15 cellular contexts compared by ENCODE assay signal in the genomic region with DNA sequence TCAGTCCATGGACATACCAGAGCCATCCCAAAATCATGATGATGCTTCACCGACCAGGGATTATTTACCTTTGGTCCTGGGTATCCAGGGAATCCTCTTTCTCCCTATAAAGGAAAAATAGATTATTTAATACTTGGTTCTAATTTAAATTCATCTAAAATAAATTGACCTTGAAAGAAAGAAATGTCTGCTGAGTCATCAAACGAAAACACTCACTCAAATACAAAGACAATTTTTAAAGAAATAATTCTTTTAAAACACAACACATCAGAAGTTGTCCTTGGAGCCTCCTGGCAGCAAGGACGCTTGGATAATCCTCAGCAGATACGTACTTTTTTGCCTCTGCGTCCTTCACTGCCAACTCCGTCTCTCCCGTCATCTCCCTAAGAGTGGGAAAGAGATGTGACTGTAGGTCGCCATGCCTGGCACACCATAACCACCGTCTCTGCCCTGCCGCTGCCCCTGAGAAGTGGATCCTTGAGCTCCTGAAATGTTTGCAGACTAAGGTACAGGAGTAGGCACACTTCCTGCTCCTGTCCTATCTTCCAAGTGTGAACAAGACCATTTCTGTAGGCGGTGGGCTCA.
"Had no signal": no experiment of that assay in that cellular context is flagged by ENCODE, and none has a peak within 500 bp of the region (broad histone marks: within the 10 kb centered on the region; RNA-seq: fewer than 3 reads in every experiment).

No MANE protein-coding gene starts in this region.

- DNase-seq: activated CD4-positive, alpha-beta T cell treated with anti-CD3 and anti-CD28 coated beads for 1 hour; activated CD4-positive, alpha-beta T cell treated with anti-CD3 and anti-CD28 coated beads, Interleukin-2, amount 50 U/mL, for 48 hours; amygdala; central memory CD4-positive, alpha-beta T cell; dorsolateral prefrontal cortex; mesendoderm; natural killer cell; retina; stimulated activated naive CD8-positive, alpha-beta T cell treated with anti-CD3 and anti-CD28 coated beads, Interleukin-15, amount 100 ng/mL, for 72 hours; T-helper 17 cell; testis; upper lobe of left lung had no signal

- H3K27me3 ChIP-seq: SJSA1, testis, upper lobe of left lung had no signal

- H3K9me3 ChIP-seq: neutrophil, SJSA1, testis, upper lobe of left lung had no signal

- H3K4me3 ChIP-seq: dorsolateral prefrontal cortex, SJSA1, testis, upper lobe of left lung had no signal

- H3K27ac ChIP-seq: dorsolateral prefrontal cortex, neutrophil, SJSA1, testis, upper lobe of left lung, VCaP had no signal

- ATAC-seq: natural killer cell; stimulated activated naive CD8-positive, alpha-beta T cell treated with anti-CD3 and anti-CD28 coated beads, Interleukin-15, amount 100 ng/mL, for 72 hours; T-helper 17 cell had no signal

- H3K36me3 ChIP-seq: neutrophil had no signal

- H3K4me1 ChIP-seq: SJSA1, testis, upper lobe of left lung had no signal
